ENCODE assay signal across 30 cellular contexts in the genomic region with DNA sequence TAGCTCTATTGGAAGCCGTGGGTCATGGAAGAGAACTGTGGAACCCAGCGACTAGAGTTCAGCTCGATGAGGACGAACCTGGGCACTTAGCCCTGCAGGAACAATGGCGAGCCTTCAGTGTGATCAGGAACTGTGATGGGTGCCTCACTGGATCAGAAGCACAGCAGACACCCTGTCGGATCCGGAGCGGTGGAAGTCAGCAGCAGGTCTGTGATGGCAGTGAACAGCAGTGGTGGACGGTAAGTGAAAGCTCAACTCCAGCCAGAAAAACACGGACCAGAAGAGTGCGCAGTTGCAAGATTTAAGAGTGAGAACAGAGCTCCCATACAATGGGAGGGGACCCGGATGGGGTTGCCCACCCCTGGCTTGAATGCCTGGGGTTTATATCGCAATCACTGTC.
"Had no signal": no experiment of that assay in that cellular context is flagged by ENCODE, and none has a peak within 500 bp of the region (broad histone marks: within the 10 kb centered on the region; RNA-seq: fewer than 3 reads in every experiment).

No MANE protein-coding gene starts in this region.

- H3K4me3 ChIP-seq: PC-9, SJCRH30, SK-N-MC had no signal

- H2AFZ ChIP-seq: PC-9 had no signal

- DNase-seq: Karpas-422, MM.1S, MV-4-11, NCI-H1092, NCI-H1105, NCI-H1417 treated with DMSO at 0.1 percent for 48 hours, NCI-H1436 treated with DMSO at 0.1 percent for 48 hours, NCI-H1694 treated with DMSO at 0.1 percent for 48 hours, NCI-H187 treated with DMSO at 0.1 percent for 48 hours, NCI-H2029, NCI-H2081, NCI-H2171 treated with DMSO at 0.1 percent for 48 hours, NCI-H2227 treated with DMSO at 0.1 percent for 48 hours, NCI-H446 treated with DMSO at 0.1 percent for 48 hours, NCI-H510A, NCI-H524, NCI-H526, NCI-H69, NCI-H82, PC-9, SHP77, SIG-M5, SJCRH30, T-cell had no signal

- H3K9me3 ChIP-seq: SJCRH30 had no signal

- H3K4me2 ChIP-seq: KMS-11, PC-9 had no signal

- H3K36me3 ChIP-seq: SJCRH30 had no signal

- H3K27me3 ChIP-seq: SJCRH30 had no signal

- H3K9ac ChIP-seq: KMS-11 had no signal

- H3K27ac ChIP-seq: KMS-11, PC-9, RWPE1, SJCRH30, SK-N-MC had no signal

- ATAC-seq: Panc1, Right ventricle myocardium inferior, SK-N-SH treated with all-trans-retinoic acid at 6 μM for 48 hours, T-cell had no signal

- H3K4me1 ChIP-seq: SJCRH30 had no signal
